Comparison of ENCODE assay signal across 10 cellular contexts in the genomic region with DNA sequence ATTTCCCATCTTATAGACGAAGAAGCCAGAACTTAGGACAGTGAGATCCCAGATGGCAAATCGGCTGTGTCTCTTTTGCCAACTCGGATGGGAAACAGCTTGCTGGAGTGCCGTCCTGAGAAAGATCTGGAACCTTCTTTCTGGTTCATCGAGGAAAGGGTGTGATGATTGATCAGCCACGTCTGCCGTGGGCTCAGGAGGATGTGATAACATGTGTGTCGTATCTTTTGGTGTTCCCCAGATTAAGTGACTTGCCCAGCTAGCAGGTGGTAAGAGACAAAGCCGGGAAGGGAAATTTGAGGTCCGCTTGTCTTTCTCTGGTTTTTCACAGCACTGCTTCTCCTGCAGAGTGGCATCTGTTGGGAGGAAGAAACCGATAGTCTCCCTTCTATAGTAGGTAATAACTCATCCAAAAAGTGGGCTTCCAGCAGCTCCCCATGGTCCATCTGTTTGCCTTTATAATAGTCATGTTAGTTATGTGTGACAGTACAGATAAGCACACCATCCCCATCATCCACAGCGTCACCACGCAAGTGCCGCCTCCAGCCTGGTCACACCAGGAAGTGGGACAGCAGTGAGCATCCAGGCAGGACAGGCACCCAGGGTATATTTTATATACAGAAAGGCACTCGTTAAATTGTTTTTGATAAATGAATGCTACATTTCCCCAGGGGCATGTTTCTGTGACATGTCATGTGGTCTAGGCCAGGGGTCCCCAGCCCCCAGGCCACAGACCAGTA.
"Had no signal": no experiment of that assay in that cellular context is flagged by ENCODE, and none has a peak within 500 bp of the region (broad histone marks: within the 10 kb centered on the region; RNA-seq: fewer than 3 reads in every experiment).

No MANE protein-coding gene starts in this region.

- DNase-seq: activated CD4-positive, alpha-beta T cell treated with anti-CD3 and anti-CD28 coated beads for 48 hours; activated naive CD4-positive, alpha-beta T cell treated with anti-CD3 and anti-CD28 coated beads for 36 hours; activated T-cell treated with anti-CD3 and anti-CD28 coated beads for 4 hours; adrenal gland; kidney glomerular epithelial cell; naive thymus-derived CD4-positive, alpha-beta T cell; right cardiac atrium; T-helper 9 cell had no signal

- H3K27ac ChIP-seq: adrenal gland had no signal

- H3K27me3 ChIP-seq: adrenal gland had no signal

- H3K4me3 ChIP-seq: adrenal gland, lung, smooth muscle cell had no signal
